In the genomic region with DNA sequence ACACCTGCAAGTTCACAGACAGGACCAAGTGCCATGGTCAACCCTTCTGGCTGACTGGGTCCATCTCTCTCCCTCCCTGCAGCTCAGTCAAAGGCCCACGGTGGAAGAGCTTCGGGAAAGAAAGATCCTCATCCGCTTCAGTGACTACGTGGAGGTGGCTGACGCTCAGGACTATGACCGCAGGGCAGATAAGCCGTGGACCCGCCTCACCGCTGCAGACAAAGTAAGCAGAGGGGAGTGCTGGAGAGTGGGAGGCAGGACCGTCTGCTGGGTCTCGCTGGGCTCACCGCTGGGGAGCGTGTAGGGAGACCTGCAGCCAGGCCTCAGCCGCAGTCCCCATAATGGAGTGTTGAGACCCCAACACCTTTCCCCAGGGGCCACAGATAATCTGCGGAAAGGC, we compare ENCODE assay signal across 20 cellular contexts.
"Had no signal": no experiment of that assay in that cellular context is flagged by ENCODE, and none has a peak within 500 bp of the region (broad histone marks: within the 10 kb centered on the region; RNA-seq: fewer than 3 reads in every experiment).

No MANE protein-coding gene starts in this region.

- H3K4me1 ChIP-seq: gastrocnemius medialis, psoas muscle, right lobe of liver, testis, upper lobe of right lung had no signal

- H3K27ac ChIP-seq: epithelial cell of prostate, esophagus muscularis mucosa, gastrocnemius medialis, heart right ventricle, psoas muscle, right lobe of liver, testis, tibial nerve, upper lobe of right lung had no signal

- H3K36me3 ChIP-seq: gastrocnemius medialis, right lobe of liver had no signal

- H3K27ac Mint-ChIP-seq: mesothelial cell of epicardium; nephron; stimulated activated effector memory CD8-positive, alpha-beta T cell treated with anti-CD3 and anti-CD28 coated beads, Interleukin-12 subunit alpha, Interleukin-12 subunit beta, amount 100 ng/mL, for 72 hours; stimulated activated naive CD8-positive, alpha-beta T cell treated with anti-CD3 and anti-CD28 coated beads, Interleukin-15, amount 100 ng/mL, for 72 hours had no signal

- H3K9me3 ChIP-seq: right lobe of liver, testis, upper lobe of right lung had no signal

- H3K36me3 Mint-ChIP-seq: stimulated activated effector memory CD8-positive, alpha-beta T cell treated with anti-CD3 and anti-CD28 coated beads, Interleukin-12 subunit alpha, Interleukin-12 subunit beta, amount 100 ng/mL, for 72 hours had no signal

- H3K27me3 ChIP-seq: dorsolateral prefrontal cortex, esophagus muscularis mucosa, gastrocnemius medialis, heart right ventricle, right lobe of liver, testis, tibial nerve, upper lobe of right lung had no signal

- H3K4me1 Mint-ChIP-seq: stimulated activated effector memory CD8-positive, alpha-beta T cell treated with anti-CD3 and anti-CD28 coated beads, Interleukin-12 subunit alpha, Interleukin-12 subunit beta, amount 100 ng/mL, for 72 hours had no signal

- H3K9me3 Mint-ChIP-seq: stimulated activated effector memory CD8-positive, alpha-beta T cell treated with anti-CD3 and anti-CD28 coated beads, Interleukin-12 subunit alpha, Interleukin-12 subunit beta, amount 100 ng/mL, for 72 hours had no signal

- H3K4me3 Mint-ChIP-seq: mesothelial cell of epicardium; nephron; stimulated activated effector memory CD8-positive, alpha-beta T cell treated with anti-CD3 and anti-CD28 coated beads, Interleukin-12 subunit alpha, Interleukin-12 subunit beta, amount 100 ng/mL, for 72 hours; stimulated activated naive CD8-positive, alpha-beta T cell treated with anti-CD3 and anti-CD28 coated beads, Interleukin-15, amount 100 ng/mL, for 72 hours had no signal

- DNase-seq: cortex of kidney; dorsolateral prefrontal cortex; effector CD8-positive, alpha-beta T cell; gastrocnemius medialis; heart right ventricle; hypothalamus; psoas muscle; retina; right lobe of liver; stimulated activated CD4-positive, alpha-beta T cell treated with anti-CD3 and anti-CD28 coated beads, Interleukin-4, amount 100 ng/mL, for 1 hour; stimulated activated CD8-positive, alpha-beta memory T cell treated with anti-CD3 and anti-CD28 coated beads, Interleukin-4, amount 100 ng/mL, for 48 hours; stimulated activated naive CD8-positive, alpha-beta T cell treated with anti-CD3 and anti-CD28 coated beads, Interleukin-15, amount 100 ng/mL, for 72 hours; testis; upper lobe of right lung had no signal

- H3K27me3 Mint-ChIP-seq: stimulated activated naive CD8-positive, alpha-beta T cell treated with anti-CD3 and anti-CD28 coated beads, Interleukin-15, amount 100 ng/mL, for 72 hours had no signal

- H3K4me3 ChIP-seq: dorsolateral prefrontal cortex, esophagus muscularis mucosa, gastrocnemius medialis, heart right ventricle, psoas muscle, right lobe of liver, testis, tibial nerve, upper lobe of right lung had no signal
